In genomic region chr19:16330368-16330801, GRCh38 we compare ENCODE assay signal across 8 cellular contexts. TPM values are rescaled to one million over a fixed set of nuclear protein-coding genes. Genes with fewer than 3 reads are reported as not detected.
DNase-seq lines count a peak whose midpoint lies in the region; ATAC-seq and TF ChIP-seq lines count a peak whose summit lies in the region.

No MANE protein-coding gene starts in this region.

- H3K27ac ChIP-seq in BLaER1, result no peak overlapping the region
- H3K27ac ChIP-seq in smooth muscle cell (ENCODE audit: low read depth), result no peak overlapping the region

- peaks cover 48% of the 10 kb centered on the region for H3K4me1 Mint-ChIP-seq in T-helper 1 cell treated with Interleukin-12 subunit alpha and Interleukin-12 subunit beta and Interleukin-4 antibody, amounts not matched to agents 30 μg/mL and 1 μg/mL, for 36 hours (ENCODE audit: low read depth)

- H3K9me3 ChIP-seq in BLaER1 (no peaks in the 10 kb centered on the region), adipocyte (ENCODE audit: control insufficient read depth, low read length) (no peaks in the 10 kb centered on the region), smooth muscle cell (replicated peaks; ENCODE audit: low read depth) (no peaks in the 10 kb centered on the region)

- H3K27me3 Mint-ChIP-seq in T-helper 1 cell treated with Interleukin-12 subunit alpha and Interleukin-12 subunit beta and Interleukin-4 antibody, amounts not matched to agents 30 μg/mL and 1 μg/mL, for 36 hours (ENCODE audit: low read depth), result no peaks in the 10 kb centered on the region

- DNase-seq in adipocyte (ENCODE audit: low read depth) (peak; percentile 79), kidney glomerular epithelial cell (lab: John Stamatoyannopoulos, UW) (peak; percentile 82), smooth muscle cell (lab: John Stamatoyannopoulos, UW; ENCODE audit: unreplicated experiment) (no peak), NCI-H2029 (lab: John Stamatoyannopoulos, UW) (no peak)
- DNase-seq in stimulated activated CD8-positive, alpha-beta memory T cell treated with anti-CD3 and anti-CD28 coated beads, Interleukin-2, amount 100 ng/mL, for 48 hours (ENCODE audit: low read depth in 2 of 2), result peak; percentile 83 to 91

- H4K20me1 ChIP-seq in BLaER1, result peaks cover 38% of the 10 kb centered on the region
- H4K20me1 ChIP-seq in smooth muscle cell (ENCODE audit: low read depth), result peaks cover 25% of the 10 kb centered on the region

- H3K27me3 ChIP-seq in BLaER1, result peaks cover 9% of the 10 kb centered on the region
- no peaks in the 10 kb centered on the region for H3K27me3 ChIP-seq in adipocyte (replicated peaks; ENCODE audit: control insufficient read depth, insufficient read depth, low read length)
- peaks cover 9% of the 10 kb centered on the region for H3K27me3 ChIP-seq in smooth muscle cell (ENCODE audit: low read depth)

- no peaks in the 10 kb centered on the region for H3K79me2 ChIP-seq in smooth muscle cell (ENCODE audit: low read depth)

- peaks cover 5% of the 10 kb centered on the region for H3F3A ChIP-seq in smooth muscle cell (ENCODE audit: low read depth)

- peak overlapping the region; percentile 86 for H3K27ac Mint-ChIP-seq in T-helper 1 cell treated with Interleukin-12 subunit alpha and Interleukin-12 subunit beta and Interleukin-4 antibody, amounts not matched to agents 30 μg/mL and 1 μg/mL, for 36 hours

- no peaks in the 10 kb centered on the region for H3K9me3 Mint-ChIP-seq in T-helper 1 cell treated with Interleukin-12 subunit alpha and Interleukin-12 subunit beta and Interleukin-4 antibody, amounts not matched to agents 30 μg/mL and 1 μg/mL, for 36 hours

- H3K9ac ChIP-seq in BLaER1, result no peak overlapping the region
- no peak overlapping the region for H3K9ac ChIP-seq in adipocyte (ENCODE audit: low read length)
- no peak overlapping the region for H3K9ac ChIP-seq in smooth muscle cell (ENCODE audit: low read depth)

- H3K4me3 Mint-ChIP-seq in T-helper 1 cell treated with Interleukin-12 subunit alpha and Interleukin-12 subunit beta and Interleukin-4 antibody, amounts not matched to agents 30 μg/mL and 1 μg/mL, for 36 hours, result peak overlapping the region; percentile 95

- whole genome bisulfite sequencing in smooth muscle cell (ENCODE audit: low lambda C conversion rate), result 51% methylated on average over 8 of the region's 8 CpGs

- H3K4me3 ChIP-seq in BLaER1 (no peak overlapping the region), adipocyte (ENCODE audit: low read length) (no peak overlapping the region), smooth muscle cell (no peak overlapping the region)

- peaks cover 55% of the 10 kb centered on the region for H3K4me1 ChIP-seq in BLaER1
- H3K4me1 ChIP-seq in adipocyte (ENCODE audit: control insufficient read depth, insufficient read depth, low read length), result peaks cover 21% of the 10 kb centered on the region
- H3K4me1 ChIP-seq in smooth muscle cell (ENCODE audit: low read depth), result no peaks in the 10 kb centered on the region

- H3K4me2 ChIP-seq in BLaER1 (peak overlapping the region; percentile 23), smooth muscle cell (no peak overlapping the region)

- no peak for TF ChIP-seq CTCF in smooth muscle cell (IDR thresholded peaks at IDR 0.05; ENCODE audit: borderline replicate concordance, insufficient read depth, poor library complexity, severe bottlenecking)

- H3K36me3 ChIP-seq in BLaER1, result peaks cover 4% of the 10 kb centered on the region; the same call in 1 of the 2 replicates
- H3K36me3 ChIP-seq in adipocyte (ENCODE audit: control insufficient read depth, insufficient read depth, low read length, severe bottlenecking), result no peaks in the 10 kb centered on the region
- H3K36me3 ChIP-seq in smooth muscle cell (ENCODE audit: low read depth), result no peaks in the 10 kb centered on the region

- peak; percentile 37 for ATAC-seq in HG02623 (IDR thresholded peaks at IDR 0.05; ENCODE audit: unreplicated experiment)

- H2AFZ ChIP-seq in smooth muscle cell (ENCODE audit: low read depth), result no peak overlapping the region

- H3K36me3 Mint-ChIP-seq in T-helper 1 cell treated with Interleukin-12 subunit alpha and Interleukin-12 subunit beta and Interleukin-4 antibody, amounts not matched to agents 30 μg/mL and 1 μg/mL, for 36 hours (ENCODE audit: low read depth), result peaks cover 46% of the 10 kb centered on the region

RNA-seq across cellular contexts. Expression of gene KLF2, which starts 5.8 kb away (rescaled TPM):
- total RNA-seq in smooth muscle cell, result 2.7 and 8.7 TPM in 2 replicates
- polyA plus RNA-seq in smooth muscle cell, result 11.2 and 18.0 TPM in 2 replicates

Comparison
In these comparisons a context has a peak if more than half of its experiments do, and no peak if none do; other contexts are left out.
1. DNase-seq: peak in adipocyte (single experiment), kidney glomerular epithelial cell (single experiment) and stimulated activated CD8-positive, alpha-beta memory T cell treated with anti-CD3 and anti-CD28 coated beads, Interleukin-2, amount 100 ng/mL, for 48 hours (2 of 2); none in smooth muscle cell (single experiment) and NCI-H2029 (single experiment).